ENCODE assay signal across 16 cellular contexts in genomic region chr5:142740903-142741302, GRCh38. TPM values are rescaled to one million over a fixed set of nuclear protein-coding genes. Genes with fewer than 3 reads are reported as not detected.
A peak's percentile ranks its signal among the peaks of the same experiment; 100 is the strongest.
DNase-seq lines count a peak whose midpoint lies in the region; ATAC-seq and TF ChIP-seq lines count a peak whose summit lies in the region.
"Had no signal": no experiment of that assay in that cellular context is flagged by ENCODE, and none has a peak within 500 bp of the region (broad histone marks: within the 10 kb centered on the region; RNA-seq: fewer than 3 reads in every experiment).

No MANE protein-coding gene starts in this region.

- H2BK12ac ChIP-seq in mesenchymal stem cell (ENCODE audit: low read length in 2 of 2): peak overlapping the region in 1 of 2 experiments; percentile 30

- no peak overlapping the region for H2BK120ac ChIP-seq in mesenchymal stem cell (ENCODE audit: low read depth, low read length)

- H4K8ac ChIP-seq in mesenchymal stem cell (ENCODE audit: low read length): no peak overlapping the region

- H3K4me3 ChIP-seq in AG10803 (ENCODE audit: low read length) (peak overlapping the region; percentile 18), mesenchymal stem cell (ENCODE audit: insufficient read depth in 1 of 2, low read depth in 1 of 2, low read length in 2 of 2) (no peak overlapping the region)
- H3K4me3 ChIP-seq: coronary artery, upper lobe of left lung had no signal

- DNase-seq in AG10803 (ENCODE audit: low read depth) (peak; percentile 94), GM04503 (ENCODE audit: low read depth) (peak; percentile 60), dedifferentiated amniotic fluid mesenchymal stem cell (ENCODE audit: extremely low spot score) (peak; percentile 28), mesenchymal stem cell (no peak), HuH-7.5 (ENCODE audit: low spot score) (no peak)
- DNase-seq: activated CD4-positive, alpha-beta T cell treated with anti-CD3 and anti-CD28 coated beads for 48 hours; activated naive CD8-positive, alpha-beta T cell treated with anti-CD3 and anti-CD28 coated beads, Interleukin-2, amount 50 U/mL, for 24 hours; C1 segment of cervical spinal cord; DMS 273 treated with DMSO at 0.1 percent for 48 hours; GDM1; NCI-H1105 treated with DMSO at 0.1 percent for 48 hours; NCI-H510A treated with DMSO at 0.1 percent for 48 hours; upper lobe of left lung had no signal

- no peak overlapping the region for H3K27ac ChIP-seq in mesenchymal stem cell (ENCODE audit: low read length, poor library complexity, severe bottlenecking)
- H3K27ac ChIP-seq: coronary artery, upper lobe of left lung had no signal

- WGBS in mesenchymal stem cell: 94% methylated on average over 2 of the region's 2 CpGs

- H2AFZ ChIP-seq in mesenchymal stem cell (ENCODE audit: low read depth, low read length): no peak overlapping the region

- peak overlapping the region; percentile 53 for H3K9ac ChIP-seq in mesenchymal stem cell (ENCODE audit: low read length)

- no peak overlapping the region for H3K4me2 ChIP-seq in mesenchymal stem cell (ENCODE audit: low read length, poor library complexity, severe bottlenecking)

- H3K27me3 ChIP-seq in mesenchymal stem cell (ENCODE audit: control insufficient read depth in 1 of 2, insufficient read depth in 1 of 2, low read length in 2 of 2): peaks cover 0 to 3% of the 10 kb centered on the region in 2 experiments
- H3K27me3 ChIP-seq: upper lobe of left lung had no signal

- TF ChIP-seq CTCF in AG10803 (conservative IDR thresholded peaks at IDR 0.05; ENCODE audit: low read length): no peak

- no peaks in the 10 kb centered on the region for H3K79me1 ChIP-seq in mesenchymal stem cell (replicated peaks; ENCODE audit: low read length, poor library complexity, severe bottlenecking)

- no peak overlapping the region for H3K4ac ChIP-seq in mesenchymal stem cell (ENCODE audit: low read depth in 1 of 2, low read length in 2 of 2)

- H2AK5ac ChIP-seq in mesenchymal stem cell (ENCODE audit: low read length, severe bottlenecking): no peak overlapping the region

- no peak for ATAC-seq in GM18870 (IDR thresholded peaks at IDR 0.05; ENCODE audit: unreplicated experiment)
- no peak for ATAC-seq in GM21717 (IDR thresholded peaks at IDR 0.05; ENCODE audit: unreplicated experiment)
- ATAC-seq: activated naive CD8-positive, alpha-beta T cell treated with anti-CD3 and anti-CD28 coated beads, Interleukin-2, amount 50 U/mL, for 24 hours had no signal

- no peak overlapping the region for H3K23ac ChIP-seq in mesenchymal stem cell (ENCODE audit: low read length in 2 of 2)

- no peak overlapping the region for H4K91ac ChIP-seq in mesenchymal stem cell (ENCODE audit: low read length)

- no peak overlapping the region for H2BK5ac ChIP-seq in mesenchymal stem cell (ENCODE audit: low read depth, low read length, poor library complexity, severe bottlenecking)

- H3K36me3 ChIP-seq in mesenchymal stem cell (ENCODE audit: control insufficient read depth in 1 of 2, insufficient read depth in 2 of 2, low read depth in 1 of 2, low read length in 2 of 2): no peaks in the 10 kb centered on the region
- H3K36me3 ChIP-seq: upper lobe of left lung had no signal

- H2BK15ac ChIP-seq in mesenchymal stem cell (ENCODE audit: low read depth, poor library complexity, severe bottlenecking): no peak overlapping the region

- H3K4me1 ChIP-seq in mesenchymal stem cell (ENCODE audit: control insufficient read depth, insufficient read depth, low read depth, low read length): peaks cover 2% of the 10 kb centered on the region

- no peak overlapping the region for H3K18ac ChIP-seq in mesenchymal stem cell (ENCODE audit: low read depth in 1 of 2, low read length in 2 of 2)

- H3K14ac ChIP-seq in mesenchymal stem cell (ENCODE audit: low read length in 2 of 2): no peak overlapping the region

- no peaks in the 10 kb centered on the region for H3K9me3 ChIP-seq in mesenchymal stem cell (ENCODE audit: control insufficient read depth, low read length)
- H3K9me3 ChIP-seq: upper lobe of left lung had no signal

RNA-seq across cellular contexts. Expression of gene ARHGAP26, which starts 29.3 kb away (rescaled TPM):
- polyA plus RNA-seq in mesenchymal stem cell (2013, experiment 1 of 2): 0.86 TPM
- 1.0 TPM for polyA plus RNA-seq in mesenchymal stem cell (2013, experiment 2 of 2)

RNA-seq across cellular contexts. Expression of gene FGF1, which starts 55.0 kb away (rescaled TPM):
- 1.3 TPM for polyA plus RNA-seq in mesenchymal stem cell (2013, experiment 1 of 2)
- polyA plus RNA-seq in mesenchymal stem cell (2013, experiment 2 of 2): 1.8 TPM

Comparison
In these comparisons a context has a peak if more than half of its experiments do, and no peak if none do; other contexts are left out.
1. DNase-seq: peak in AG10803 (single experiment), GM04503 (single experiment) and dedifferentiated amniotic fluid mesenchymal stem cell (single experiment); none in mesenchymal stem cell (single experiment) and HuH-7.5 (single experiment).